In the genomic region with DNA sequence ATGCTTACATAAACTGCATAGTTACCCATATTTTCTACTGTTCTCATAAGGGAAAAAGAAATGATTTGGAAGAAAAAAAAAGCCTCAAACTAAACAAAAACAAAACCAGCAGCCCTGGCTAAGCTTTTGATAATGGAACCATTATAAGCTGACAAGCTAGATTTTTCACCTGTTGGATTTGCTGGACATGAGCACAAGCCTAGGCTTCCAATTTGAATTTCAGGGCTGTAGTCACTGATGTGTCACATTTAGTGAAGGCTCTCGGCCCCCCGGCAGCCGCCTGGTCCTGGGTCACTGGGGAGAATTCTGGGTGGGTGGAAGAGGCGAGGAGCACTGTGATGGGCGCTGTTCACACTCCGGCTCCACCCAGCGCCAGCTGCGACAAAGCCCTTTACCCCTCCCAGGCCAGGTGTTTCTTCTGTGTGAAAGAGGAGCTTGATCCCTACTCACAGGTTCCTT, we compare ENCODE assay signal across 8 cellular contexts. TPM values are rescaled to one million over a fixed set of nuclear protein-coding genes. Genes with fewer than 3 reads are reported as not detected.
DNase-seq lines count a peak whose midpoint lies in the region; ATAC-seq, FAIRE-seq and TF ChIP-seq lines count a peak whose summit lies in the region.

No MANE protein-coding gene starts in this region.

- no peaks in the 10 kb centered on the region for H3K9me3 ChIP-seq in mucosa of rectum (ENCODE audit: control insufficient read depth in 2 of 2, low read length in 2 of 2)

- no peak for ATAC-seq in GM19397 (IDR thresholded peaks at IDR 0.05; ENCODE audit: unreplicated experiment)

- peak overlapping the region; percentile 81 for H3K4me3 ChIP-seq in bronchial epithelial cell (ENCODE audit: low read depth, low read length)
- H3K4me3 ChIP-seq in mucosa of rectum (ENCODE audit: low read length in 2 of 2), result peak overlapping the region; percentile 81 to 86

- H3K27ac ChIP-seq in mucosa of rectum (ENCODE audit: low read depth in 2 of 2, low read length in 2 of 2), result peak overlapping the region; percentile 90 to 94

- no peak for FAIRE-seq in bronchial epithelial cell (lab: Jason Lieb, UNC)

- DNase-seq in DMS79 treated with DMSO at 0.1 percent for 48 hours (lab: John Stamatoyannopoulos, UW), result peak; percentile 18
- no peak for DNase-seq in DMS79 (lab: John Stamatoyannopoulos, UW)
- peak; percentile 84 for DNase-seq in NCI-H2171 treated with DMSO at 0.1 percent for 48 hours (lab: John Stamatoyannopoulos, UW)
- no peak for DNase-seq in bronchial epithelial cell (ENCODE audit: low read depth)
- DNase-seq in SIG-M5 (lab: John Stamatoyannopoulos, UW), result no peak
- DNase-seq in erythroblast (lab: John Stamatoyannopoulos, UW), result no peak

- no peaks in the 10 kb centered on the region for H3K36me3 ChIP-seq in bronchial epithelial cell (ENCODE audit: control insufficient read depth, insufficient read depth, low read length)
- no peaks in the 10 kb centered on the region for H3K36me3 ChIP-seq in mucosa of rectum (ENCODE audit: control insufficient read depth in 2 of 2, insufficient read depth in 2 of 2, low read length in 2 of 2)

- H3K4me1 ChIP-seq in mucosa of rectum (ENCODE audit: control insufficient read depth in 2 of 2, insufficient read depth in 2 of 2, low read length in 2 of 2), result peaks cover 40 to 42% of the 10 kb centered on the region in 2 donors

- TF ChIP-seq CTCF in bronchial epithelial cell (IDR thresholded peaks at IDR 0.05; ENCODE audit: insufficient read depth, low read length, severe bottlenecking), result no peak

- peak overlapping the region; percentile 89 to 91 for H3K9ac ChIP-seq in mucosa of rectum (ENCODE audit: low read depth in 1 of 2, low read length in 2 of 2)

- no peaks in the 10 kb centered on the region for H3K27me3 ChIP-seq in bronchial epithelial cell (ENCODE audit: control insufficient read depth, insufficient read depth, low read length)
- H3K27me3 ChIP-seq in mucosa of rectum (ENCODE audit: control insufficient read depth in 2 of 2, insufficient read depth in 2 of 2, low read length in 2 of 2), result no peaks in the 10 kb centered on the region

- no peak for TF ChIP-seq POLR2A in erythroblast (IDR thresholded peaks at IDR 0.05; ENCODE audit: low read length)

RNA-seq across cellular contexts. Expression of gene FBXL22, which starts 4.6 kb away (rescaled TPM):
- total RNA-seq in bronchial epithelial cell, result under 0.01 and 0.38 TPM in 2 replicates

Comparison
In these comparisons a context has a peak if more than half of its experiments do, and no peak if none do; other contexts are left out.
1. DNase-seq: peak in DMS79 treated with DMSO at 0.1 percent for 48 hours (single experiment) and NCI-H2171 treated with DMSO at 0.1 percent for 48 hours (single experiment); none in DMS79 (single experiment), bronchial epithelial cell (single experiment), SIG-M5 (single experiment) and erythroblast (0 of 2).